7 cellular contexts compared by ENCODE assay signal in the genomic region with DNA sequence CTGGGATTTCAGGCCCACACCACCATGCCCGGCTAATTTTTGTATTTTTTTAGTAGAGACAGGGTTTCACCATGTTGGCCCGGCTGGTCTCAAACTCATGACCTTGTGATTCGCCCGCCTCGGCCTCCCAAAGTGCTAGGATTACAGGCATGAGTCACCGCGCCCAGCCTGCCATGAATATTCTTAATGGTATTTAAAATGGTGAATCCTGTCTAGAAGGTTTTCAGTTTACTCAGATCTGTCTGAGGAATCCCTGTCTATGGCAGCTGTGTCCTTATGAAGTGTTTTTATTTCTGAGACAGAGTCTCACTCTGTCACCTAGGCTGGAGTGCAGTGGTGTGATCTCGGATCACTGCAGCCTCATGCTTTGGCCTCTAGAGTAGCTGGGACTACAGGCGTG. TPM values are rescaled to one million over a fixed set of nuclear protein-coding genes. Genes with fewer than 3 reads are reported as not detected.
A peak's percentile ranks its signal among the peaks of the same experiment; 100 is the strongest.
DNase-seq lines count a peak whose midpoint lies in the region; ATAC-seq, FAIRE-seq and TF ChIP-seq lines count a peak whose summit lies in the region.
"Not testable (repeated sequence)": the region's sequence is repeated elsewhere in the genome, so short reads cannot be mapped to it uniquely, and the experiment has no call there.

No MANE protein-coding gene starts in this region.

- not testable (repeated sequence) for FAIRE-seq in bronchial epithelial cell (lab: Jason Lieb, UNC)

- peaks cover 39% of the 10 kb centered on the region for H3K36me3 Mint-ChIP-seq in activated T-cell treated with anti-CD3 and anti-CD28 coated beads, Interleukin-2, amount 50 U/mL, for 24 hours (ENCODE audit: low read depth)

- peak; percentile 26 for ATAC-seq in foreskin keratinocyte

- not testable (repeated sequence) for TF ChIP-seq CTCF in bronchial epithelial cell (IDR thresholded peaks at IDR 0.05; ENCODE audit: insufficient read depth, low read length, severe bottlenecking); foreskin keratinocyte (conservative IDR thresholded peaks at IDR 0.05)

- DNase-seq in EH (ENCODE audit: low read depth) (peak; percentile 80), HS-27A (ENCODE audit: low read depth) (peak; percentile 62), RPMI7951 (ENCODE audit: low read depth) (peak; percentile 50), bronchial epithelial cell (ENCODE audit: low read depth) (peak; percentile 35), foreskin keratinocyte (peak; percentile 47 to 64), non-pigmented ciliary epithelial cell (ENCODE audit: low read depth) (peak; percentile 37)
- DNase-seq in activated T-cell treated with anti-CD3 and anti-CD28 coated beads, Interleukin-2, amount 50 U/mL, for 24 hours, result not testable (repeated sequence)

- not testable (repeated sequence) for H3K4me3 Mint-ChIP-seq in activated T-cell treated with anti-CD3 and anti-CD28 coated beads, Interleukin-2, amount 50 U/mL, for 24 hours

- H3K27me3 Mint-ChIP-seq in activated T-cell treated with anti-CD3 and anti-CD28 coated beads, Interleukin-2, amount 50 U/mL, for 24 hours, result not testable (repeated sequence)

- H3K27ac Mint-ChIP-seq in activated T-cell treated with anti-CD3 and anti-CD28 coated beads, Interleukin-2, amount 50 U/mL, for 24 hours, result peak overlapping the region; percentile 55

- not testable (repeated sequence) for H3K4me1 ChIP-seq in foreskin keratinocyte

- H3K27ac ChIP-seq in foreskin keratinocyte, result not testable (repeated sequence)

- not testable (repeated sequence) for H3K27me3 ChIP-seq in bronchial epithelial cell (ENCODE audit: control insufficient read depth, insufficient read depth, low read length); foreskin keratinocyte

- H3K4me1 Mint-ChIP-seq in activated T-cell treated with anti-CD3 and anti-CD28 coated beads, Interleukin-2, amount 50 U/mL, for 24 hours (ENCODE audit: low read depth), result peaks cover 66% of the 10 kb centered on the region

- H3K4me3 ChIP-seq in bronchial epithelial cell (ENCODE audit: low read depth, low read length), result not testable (repeated sequence)

- not testable (repeated sequence) for H3K36me3 ChIP-seq in bronchial epithelial cell (ENCODE audit: control insufficient read depth, insufficient read depth, low read length)

- not testable (repeated sequence) for H3K9me3 Mint-ChIP-seq in activated T-cell treated with anti-CD3 and anti-CD28 coated beads, Interleukin-2, amount 50 U/mL, for 24 hours

RNA-seq across cellular contexts. Expression of a gene that starts 36.2 kb away (rescaled TPM):
- 26.1 and 42.6 TPM in 2 replicates for total RNA-seq in RPMI7951 (2014; rRNA removed; shearing (Covaris generic))
- 22.5 and 22.9 TPM in 2 replicates for total RNA-seq in bronchial epithelial cell
- total RNA-seq in foreskin keratinocyte, result 26.2 and 29.3 TPM in 2 replicates
- polyA plus RNA-seq in foreskin keratinocyte, result 31.2 and 33.2 TPM in 2 replicates

RNA-seq across cellular contexts. Expression of a gene that starts 55.9 kb away (rescaled TPM):
- not detected in 2 replicates for total RNA-seq in RPMI7951 (2014; rRNA removed; shearing (Covaris generic))
- total RNA-seq in bronchial epithelial cell (under 0.01 TPM in 2 replicates), foreskin keratinocyte (not detected in 2 replicates)
- polyA plus RNA-seq in foreskin keratinocyte, result 0.03 TPM in 2 replicates
